Comparison of ENCODE assay signal across 29 cellular contexts in the genomic region with DNA sequence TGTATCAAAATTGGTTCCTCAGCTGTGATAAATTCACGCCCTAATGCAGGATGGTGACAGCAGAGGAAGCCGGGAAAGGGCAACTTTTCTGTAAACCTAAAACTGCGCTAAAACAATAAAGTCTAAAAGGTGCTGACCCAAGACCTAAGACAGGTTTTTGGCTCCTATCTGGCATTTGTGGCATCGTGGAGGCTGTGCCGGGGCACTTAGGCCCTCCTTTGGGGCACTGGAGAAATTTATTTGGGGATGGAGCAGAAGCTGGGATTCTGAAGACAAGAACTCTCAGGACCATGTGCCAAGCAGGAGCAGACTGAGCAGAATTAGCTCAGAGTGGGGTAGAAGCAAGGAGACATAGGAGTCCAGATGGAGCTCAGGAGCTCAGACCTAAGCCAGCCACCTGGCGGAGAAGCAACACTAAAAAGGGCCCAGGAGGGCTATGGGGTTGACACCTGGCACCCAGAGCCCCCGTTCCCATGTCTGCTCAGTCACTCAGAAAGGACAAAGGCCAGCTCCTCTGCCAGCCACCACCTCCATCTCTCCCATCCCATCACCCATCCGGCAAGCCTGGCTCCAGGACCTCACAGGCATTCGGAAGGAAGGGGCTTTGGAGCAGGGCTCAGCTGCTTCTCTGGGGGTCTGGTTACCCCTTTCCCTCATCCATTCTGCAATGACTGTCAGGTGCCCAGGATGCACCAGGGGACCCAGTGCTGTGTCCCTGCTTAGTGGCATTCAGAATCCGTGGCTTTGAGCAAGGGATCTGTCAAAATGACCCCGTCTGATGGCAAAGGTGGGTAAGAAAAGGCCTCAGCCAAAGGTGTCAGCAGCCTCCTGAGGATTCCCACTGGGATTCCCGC.
"Had no signal": no experiment of that assay in that cellular context is flagged by ENCODE, and none has a peak within 500 bp of the region (broad histone marks: within the 10 kb centered on the region; RNA-seq: fewer than 3 reads in every experiment).

No MANE protein-coding gene starts in this region.

- H3K4me2 ChIP-seq: smooth muscle cell had no signal

- ATAC-seq: activated CD4-positive, CD25-positive, alpha-beta regulatory T cell treated with anti-CD3 and anti-CD28 coated beads, Interleukin-2, amount 50 U/mL, for 24 hours; esophagus mucosa; heart left ventricle; left colon; pancreas; psoas muscle; stimulated activated naive B cell treated with anti-CD40 and anti-IgM and Interleukin-4, amounts not matched to agents 10 μg/mL and 1 μg/mL and 100 μg/mL, for 72 hours; upper lobe of right lung had no signal

- H3K9me3 ChIP-seq: pancreas, psoas muscle, suprapubic skin, tibial artery, upper lobe of right lung had no signal

- H3K27ac ChIP-seq: brain microvascular endothelial cell, heart left ventricle, pancreas, psoas muscle, suprapubic skin, tibial artery, upper lobe of right lung, VCaP had no signal

- DNase-seq: activated CD4-positive, alpha-beta T cell treated with anti-CD3 and anti-CD28 coated beads for 48 hours; activated CD4-positive, alpha-beta T cell treated with anti-CD3 and anti-CD28 coated beads, Interleukin-2, amount 50 U/mL, for 48 hours; activated effector memory CD4-positive, alpha-beta T cell treated with anti-CD3 and anti-CD28 coated beads, Interleukin-2, amount 50 U/mL, for 16 hours; activated naive CD4-positive, alpha-beta T cell treated with anti-CD3 and anti-CD28 coated beads for 36 hours; activated naive CD8-positive, alpha-beta T cell treated with anti-CD3 and anti-CD28 coated beads, Interleukin-2, amount 10 ng/mL, durations not matched to agents 7 days and 5 days; amniotic stem cell; brain microvascular endothelial cell; cortex of kidney; foreskin fibroblast; heart left ventricle; hypothalamus; immature natural killer cell; kidney; left colon; psoas muscle; stimulated activated CD4-positive, alpha-beta T cell treated with anti-CD3 and anti-CD28 coated beads, Interleukin-1b, Interleukin-23, amount 100 ng/mL, for 48 hours; stimulated activated naive B cell treated with anti-CD40 and anti-IgM and Interleukin-4, amounts not matched to agents 10 μg/mL and 1 μg/mL and 100 μg/mL, for 72 hours; SW 1271; T-helper 9 cell; tibial artery; upper lobe of right lung had no signal

- H3K4me3 ChIP-seq: heart left ventricle, pancreas, psoas muscle, smooth muscle cell, suprapubic skin, tibial artery, upper lobe of right lung had no signal

- H3K27ac Mint-ChIP-seq: activated naive CD4-positive, alpha-beta T cell treated with anti-CD3 and anti-CD28 coated beads for 36 hours; activated naive CD8-positive, alpha-beta T cell treated with anti-CD3 and anti-CD28 coated beads, Interleukin-2, amount 10 ng/mL, durations not matched to agents 7 days and 5 days; immature natural killer cell; nephron; stimulated activated naive B cell treated with anti-CD40 and anti-IgM and Interleukin-4, amounts not matched to agents 10 μg/mL and 1 μg/mL and 100 μg/mL, for 72 hours; T-helper 1 cell treated with Interleukin-12 subunit alpha and Interleukin-12 subunit beta and Interleukin-4 antibody, amounts not matched to agents 30 μg/mL and 1 μg/mL, for 36 hours had no signal

- H3K27me3 ChIP-seq: brain microvascular endothelial cell, upper lobe of right lung had no signal

- H3K4me3 Mint-ChIP-seq: activated naive CD4-positive, alpha-beta T cell treated with anti-CD3 and anti-CD28 coated beads for 36 hours; activated naive CD8-positive, alpha-beta T cell treated with anti-CD3 and anti-CD28 coated beads, Interleukin-2, amount 10 ng/mL, durations not matched to agents 7 days and 5 days; immature natural killer cell; nephron; stimulated activated naive B cell treated with anti-CD40 and anti-IgM and Interleukin-4, amounts not matched to agents 10 μg/mL and 1 μg/mL and 100 μg/mL, for 72 hours; T-helper 1 cell treated with Interleukin-12 subunit alpha and Interleukin-12 subunit beta and Interleukin-4 antibody, amounts not matched to agents 30 μg/mL and 1 μg/mL, for 36 hours had no signal

- H3K4me1 ChIP-seq: heart left ventricle, pancreas, psoas muscle, suprapubic skin, tibial artery, upper lobe of right lung had no signal

- H3K36me3 Mint-ChIP-seq: activated naive CD8-positive, alpha-beta T cell treated with anti-CD3 and anti-CD28 coated beads, Interleukin-2, amount 10 ng/mL, durations not matched to agents 7 days and 5 days; immature natural killer cell; stimulated activated naive B cell treated with anti-CD40 and anti-IgM and Interleukin-4, amounts not matched to agents 10 μg/mL and 1 μg/mL and 100 μg/mL, for 72 hours had no signal

- H3K4me1 Mint-ChIP-seq: activated naive CD8-positive, alpha-beta T cell treated with anti-CD3 and anti-CD28 coated beads, Interleukin-2, amount 10 ng/mL, durations not matched to agents 7 days and 5 days; immature natural killer cell; nephron; stimulated activated naive B cell treated with anti-CD40 and anti-IgM and Interleukin-4, amounts not matched to agents 10 μg/mL and 1 μg/mL and 100 μg/mL, for 72 hours had no signal

- H3K36me3 ChIP-seq: brain microvascular endothelial cell, heart left ventricle, pancreas, suprapubic skin, tibial artery, upper lobe of right lung had no signal
